Comparison of ENCODE assay signal across 10 cellular contexts in the genomic region with DNA sequence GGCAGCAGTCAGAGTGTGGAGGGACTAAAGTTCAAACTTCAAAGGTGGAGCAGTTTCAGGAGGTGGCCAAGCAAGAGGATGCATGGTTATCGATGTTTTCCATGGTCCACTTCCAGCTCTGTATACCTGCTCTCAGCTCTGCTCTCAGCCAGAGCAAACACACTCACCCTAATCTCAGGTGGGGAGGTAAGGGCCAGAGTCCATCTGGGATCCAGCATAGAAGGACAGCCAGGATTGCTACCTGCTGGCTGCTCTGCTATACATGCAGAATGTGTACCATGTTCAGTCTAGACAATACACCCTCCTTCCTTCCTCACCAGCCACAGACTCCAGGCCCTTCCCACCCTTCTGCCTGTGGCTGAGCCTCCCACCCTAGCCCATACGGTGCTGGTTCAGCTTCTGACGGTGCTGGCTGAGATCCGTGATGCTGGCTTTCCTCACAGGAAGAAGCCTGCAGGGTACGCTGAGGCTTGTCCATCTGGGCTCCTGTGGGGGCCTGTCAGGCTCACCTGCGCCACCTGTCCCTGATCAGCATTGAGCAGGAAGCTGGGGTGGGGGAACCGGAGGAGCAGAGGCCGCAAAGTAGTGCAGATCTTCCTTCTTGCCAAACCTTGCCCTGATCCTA. TPM values are rescaled to one million over a fixed set of nuclear protein-coding genes. Genes with fewer than 3 reads are reported as not detected.
DNase-seq lines count a peak whose midpoint lies in the region; ATAC-seq and TF ChIP-seq lines count a peak whose summit lies in the region.
"Had no signal": no experiment of that assay in that cellular context is flagged by ENCODE, and none has a peak within 500 bp of the region (broad histone marks: within the 10 kb centered on the region; RNA-seq: fewer than 3 reads in every experiment).

No MANE protein-coding gene starts in this region.

- H3K4me1 ChIP-seq in transverse colon, result peaks cover 30 to 81% (median 66%) of the 10 kb centered on the region in 4 donors

- in situ Hi-C loops in transverse colon (cut with MboI; ENCODE audit: low pct_ligation_motif_present in 1 of 4, low pct_unique_long_range_greater_than_20kb in 1 of 4, low sequenced_read_pairs in 3 of 4), result loop anchor here in 3 of 4 donors (25.0 kb wide), 2 partner anchors 90 to 190 kb away; a partner anchor contains a TSS

- DNase-seq in activated naive CD8-positive, alpha-beta T cell treated with anti-CD3 and anti-CD28 coated beads, Interleukin-2, amount 10 ng/mL, durations not matched to agents 7 days and 5 days, result no peak
- DNase-seq in activated naive CD8-positive, alpha-beta T cell treated with anti-CD3 and anti-CD28 coated beads for 36 hours, result no peak
- DNase-seq in WERI-Rb-1 (peak; percentile 66), immature natural killer cell (no peak), transverse colon (peak; percentile 65), hypothalamus (lab: John Stamatoyannopoulos, UW) (no peak), amniotic stem cell (lab: John Stamatoyannopoulos, UW) (no peak), NCI-H128 (lab: John Stamatoyannopoulos, UW; ENCODE audit: unreplicated experiment) (no peak)

- H3K27me3 Mint-ChIP-seq in activated naive CD8-positive, alpha-beta T cell treated with anti-CD3 and anti-CD28 coated beads, Interleukin-2, amount 10 ng/mL, durations not matched to agents 7 days and 5 days, result no peaks in the 10 kb centered on the region
- no peaks in the 10 kb centered on the region for H3K27me3 Mint-ChIP-seq in activated naive CD8-positive, alpha-beta T cell treated with anti-CD3 and anti-CD28 coated beads for 36 hours
- peaks cover 1 to 12% (median 8%) of the 10 kb centered on the region in 3 donors for H3K27me3 Mint-ChIP-seq in immature natural killer cell (ENCODE audit: low read depth in 3 of 3)

- peaks cover 4% of the 10 kb centered on the region for H3K36me3 Mint-ChIP-seq in activated naive CD8-positive, alpha-beta T cell treated with anti-CD3 and anti-CD28 coated beads, Interleukin-2, amount 10 ng/mL, durations not matched to agents 7 days and 5 days
- H3K36me3 Mint-ChIP-seq in activated naive CD8-positive, alpha-beta T cell treated with anti-CD3 and anti-CD28 coated beads for 36 hours, result peaks cover 10% of the 10 kb centered on the region
- peaks cover 4% of the 10 kb centered on the region in 3 donors for H3K36me3 Mint-ChIP-seq in immature natural killer cell

- TF ChIP-seq POLR2A in transverse colon (IDR thresholded peaks at IDR 0.05), result peak; percentile 35

- H3K4me3 Mint-ChIP-seq in activated naive CD8-positive, alpha-beta T cell treated with anti-CD3 and anti-CD28 coated beads, Interleukin-2, amount 10 ng/mL, durations not matched to agents 7 days and 5 days, result no peak overlapping the region
- H3K4me3 Mint-ChIP-seq in activated naive CD8-positive, alpha-beta T cell treated with anti-CD3 and anti-CD28 coated beads for 36 hours, result no peak overlapping the region
- peak overlapping the region in 1 of 5 donors; percentile 6 for H3K4me3 Mint-ChIP-seq in immature natural killer cell

- peak overlapping the region; percentile 62 for H3K27ac Mint-ChIP-seq in activated naive CD8-positive, alpha-beta T cell treated with anti-CD3 and anti-CD28 coated beads, Interleukin-2, amount 10 ng/mL, durations not matched to agents 7 days and 5 days
- no peak overlapping the region for H3K27ac Mint-ChIP-seq in activated naive CD8-positive, alpha-beta T cell treated with anti-CD3 and anti-CD28 coated beads for 36 hours
- peak overlapping the region in 5 of 6 donors; percentile 32 to 82 (median 43) for H3K27ac Mint-ChIP-seq in immature natural killer cell

- no peak for TF ChIP-seq EP300 in transverse colon (IDR thresholded peaks at IDR 0.05; ENCODE audit: low read depth)

- WGBS in transverse colon (ENCODE audit: low coverage in 1 of 2), 2 donors, result 39 to 80% methylated on average over 1 to 8 of the region's 8 CpGs

- H3K27me3 ChIP-seq in WERI-Rb-1 (ENCODE audit: insufficient read depth, low read depth, severe bottlenecking) (no peaks in the 10 kb centered on the region), transverse colon (no peaks in the 10 kb centered on the region)
- H3K27me3 ChIP-seq: heart left ventricle had no signal

- 0 out of 2 replicates have a peak overlapping the region, but pooled peaks have one; percentile 16 for H3K27ac ChIP-seq in WERI-Rb-1
- peak overlapping the region; percentile 75 to 92 (median 83) for H3K27ac ChIP-seq in transverse colon

- no peaks in the 10 kb centered on the region for H3K9me3 ChIP-seq in WERI-Rb-1 (ENCODE audit: severe bottlenecking)
- no peaks in the 10 kb centered on the region for H3K9me3 ChIP-seq in transverse colon
- H3K9me3 ChIP-seq: heart left ventricle had no signal

- ATAC-seq in activated naive CD8-positive, alpha-beta T cell treated with anti-CD3 and anti-CD28 coated beads, Interleukin-2, amount 10 ng/mL, durations not matched to agents 7 days and 5 days (ENCODE audit: low read depth), result no peak
- ATAC-seq: heart left ventricle had no signal

- TF ChIP-seq CTCF in WERI-Rb-1 (IDR thresholded peaks at IDR 0.05; ENCODE audit: low read depth, low read length) (peak; percentile 30; the same call in 1 of the 2 replicates), transverse colon (IDR thresholded peaks at IDR 0.05) (no peak)

- H3K4me1 Mint-ChIP-seq in activated naive CD8-positive, alpha-beta T cell treated with anti-CD3 and anti-CD28 coated beads, Interleukin-2, amount 10 ng/mL, durations not matched to agents 7 days and 5 days, result peaks cover 39% of the 10 kb centered on the region
- peaks cover 38% of the 10 kb centered on the region for H3K4me1 Mint-ChIP-seq in activated naive CD8-positive, alpha-beta T cell treated with anti-CD3 and anti-CD28 coated beads for 36 hours
- H3K4me1 Mint-ChIP-seq in immature natural killer cell, result peaks cover 16 to 22% of the 10 kb centered on the region in 2 donors

- H3K4me3 ChIP-seq in WERI-Rb-1 (ENCODE audit: low read depth, low read length) (no peak overlapping the region), transverse colon (no peak overlapping the region)
- H3K4me3 ChIP-seq: heart left ventricle had no signal

- H3K36me3 ChIP-seq in WERI-Rb-1 (peaks cover 8% of the 10 kb centered on the region), transverse colon (no peaks in the 10 kb centered on the region)

- no peaks in the 10 kb centered on the region for H3K9me3 Mint-ChIP-seq in activated naive CD8-positive, alpha-beta T cell treated with anti-CD3 and anti-CD28 coated beads, Interleukin-2, amount 10 ng/mL, durations not matched to agents 7 days and 5 days
- H3K9me3 Mint-ChIP-seq in activated naive CD8-positive, alpha-beta T cell treated with anti-CD3 and anti-CD28 coated beads for 36 hours, result no peaks in the 10 kb centered on the region
- H3K9me3 Mint-ChIP-seq in immature natural killer cell, result no peaks in the 10 kb centered on the region
- H3K9me3 Mint-ChIP-seq: activated T-helper 2 cell treated with anti-CD3 and anti-CD28 coated beads, Interferon-gamma antibody, Interleukin-2, Interleukin-4, amounts not matched to agents 10 μg/mL and 5 μg/mL and 100 μg/mL, durations not matched to agents 14 hours and 24 hours and 36 hours had no signal

- intact Hi-C loops in transverse colon (cut with DNase I; ENCODE audit: low total_unique reads), result no loop called here

- POLR2A ChIA-PET in activated naive CD8-positive, alpha-beta T cell treated with anti-CD3 and anti-CD28 coated beads, Interleukin-2, amount 10 ng/mL, durations not matched to agents 7 days and 5 days (lab: Charles Lee), result interaction anchor here (5.1 to 5.3 kb wide), 2 partner anchors 95 to 115 kb away, joined by 30 to 135 read pairs; a partner anchor contains a TSS

RNA-seq across cellular contexts. Expression of a gene that starts 2.4 kb away (rescaled TPM):
- 1 to 10 TPM; 3.2 to 3.8 TPM for total RNA-seq in activated naive CD8-positive, alpha-beta T cell treated with anti-CD3 and anti-CD28 coated beads, Interleukin-2, amount 10 ng/mL, durations not matched to agents 7 days and 5 days
- 1 to 10 TPM; 5.5 to 6.4 TPM for total RNA-seq in activated naive CD8-positive, alpha-beta T cell treated with anti-CD3 and anti-CD28 coated beads for 36 hours
- polyA plus RNA-seq in immature natural killer cell, result not detected
- total RNA-seq in transverse colon, result 1 to 10 TPM in 3 of 4 donors, under 1 TPM in 1; 0.79 to 9.7 (median 1.6) TPM

RNA-seq across cellular contexts. Expression of a gene that starts 2.7 kb away (rescaled TPM):
- total RNA-seq in activated naive CD8-positive, alpha-beta T cell treated with anti-CD3 and anti-CD28 coated beads, Interleukin-2, amount 10 ng/mL, durations not matched to agents 7 days and 5 days, result 100 to 1,000 TPM; 104 to 105 TPM
- 10 to 100 TPM; 47.3 to 48.7 TPM for total RNA-seq in activated naive CD8-positive, alpha-beta T cell treated with anti-CD3 and anti-CD28 coated beads for 36 hours
- 10 to 100 TPM; 12.5 to 28.0 (median 25.6) TPM for polyA plus RNA-seq in immature natural killer cell
- total RNA-seq in transverse colon, result 100 to 1,000 TPM in 2 of 4 donors, 10 to 100 TPM in 2; 65.7 to 129 (median 101) TPM

RNA-seq across cellular contexts. Expression of a gene that starts 15.6 kb away (rescaled TPM):
- total RNA-seq in activated naive CD8-positive, alpha-beta T cell treated with anti-CD3 and anti-CD28 coated beads, Interleukin-2, amount 10 ng/mL, durations not matched to agents 7 days and 5 days, result 10 to 100 TPM; 75.7 to 79.5 TPM
- total RNA-seq in activated naive CD8-positive, alpha-beta T cell treated with anti-CD3 and anti-CD28 coated beads for 36 hours, result 10 to 100 TPM; 57.8 to 59.0 TPM
- 10 to 100 TPM; 62.2 to 91.2 (median 82.6) TPM for polyA plus RNA-seq in immature natural killer cell
- 100 to 1,000 TPM in 1 of 4 donors, 10 to 100 TPM in 3; 18.3 to 202 (median 39.3) TPM for total RNA-seq in transverse colon

RNA-seq across cellular contexts. Expression of a gene that starts 28.2 kb away (rescaled TPM):
- under 1 TPM; 0.34 to 0.42 TPM for total RNA-seq in activated naive CD8-positive, alpha-beta T cell treated with anti-CD3 and anti-CD28 coated beads, Interleukin-2, amount 10 ng/mL, durations not matched to agents 7 days and 5 days
- under 1 TPM; 0.08 to 0.10 TPM for total RNA-seq in activated naive CD8-positive, alpha-beta T cell treated with anti-CD3 and anti-CD28 coated beads for 36 hours
- polyA plus RNA-seq in immature natural killer cell, result under 1 TPM in 2 of 3 donors, not detected in 1; 0.18 TPM
- total RNA-seq in transverse colon, result 10 to 100 TPM in 1 of 4 donors, 1 to 10 TPM in 3; 2.6 to 11.4 (median 9.0) TPM

RNA-seq across cellular contexts. Expression of a gene that starts 59.0 kb away (rescaled TPM):
- not detected for total RNA-seq in activated naive CD8-positive, alpha-beta T cell treated with anti-CD3 and anti-CD28 coated beads, Interleukin-2, amount 10 ng/mL, durations not matched to agents 7 days and 5 days
- 1 to 10 TPM in 1 of 2 experiments, under 1 TPM in 1; 0.54 to 1.1 TPM for total RNA-seq in activated naive CD8-positive, alpha-beta T cell treated with anti-CD3 and anti-CD28 coated beads for 36 hours
- not detected for polyA plus RNA-seq in immature natural killer cell
- 10 to 100 TPM; 13.4 to 58.0 (median 20.9) TPM for total RNA-seq in transverse colon

Comparison
In these comparisons a context has a peak if more than half of its experiments do, and no peak if none do; other contexts are left out.
1. DNase-seq: peak in WERI-Rb-1 (single experiment) and transverse colon (single experiment); none in activated naive CD8-positive, alpha-beta T cell treated with anti-CD3 and anti-CD28 coated beads, Interleukin-2, amount 10 ng/mL, durations not matched to agents 7 days and 5 days (single experiment), activated naive CD8-positive, alpha-beta T cell treated with anti-CD3 and anti-CD28 coated beads for 36 hours (single experiment), immature natural killer cell (0 of 3), hypothalamus (0 of 51), amniotic stem cell (single experiment) and NCI-H128 (single experiment).